8 cellular contexts compared by ENCODE assay signal in the genomic region with DNA sequence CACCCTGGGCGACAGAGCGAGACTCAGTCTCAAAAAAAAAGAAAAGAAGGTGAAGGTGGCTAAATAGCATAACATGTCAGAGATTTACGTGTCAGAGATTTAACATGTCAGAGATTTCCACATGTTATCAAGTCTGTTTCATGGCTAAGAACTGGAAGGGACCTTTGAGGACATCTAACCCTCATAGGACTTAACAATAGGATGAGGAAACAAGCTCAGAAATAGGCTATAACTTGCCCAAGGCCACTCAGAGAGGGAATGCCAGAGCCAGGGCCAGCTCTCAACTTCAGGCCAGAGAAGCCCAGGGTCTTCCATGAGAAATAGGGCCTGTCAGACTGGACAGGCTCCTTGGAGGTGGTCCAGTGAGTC. TPM values are rescaled to one million over a fixed set of nuclear protein-coding genes. Genes with fewer than 3 reads are reported as not detected.
A peak's percentile ranks its signal among the peaks of the same experiment; 100 is the strongest.
DNase-seq lines count a peak whose midpoint lies in the region; ATAC-seq and TF ChIP-seq lines count a peak whose summit lies in the region.

No MANE protein-coding gene starts in this region.

- H3K27ac Mint-ChIP-seq in GM23338: no peak overlapping the region
- H3K27ac Mint-ChIP-seq in activated T-helper 2 cell treated with anti-CD3 and anti-CD28 coated beads, Interferon-gamma antibody, Interleukin-2, Interleukin-4, amounts not matched to agents 10 μg/mL and 5 μg/mL and 100 μg/mL, durations not matched to agents 14 hours and 24 hours and 36 hours: peak overlapping the region; percentile 74
- H3K27ac Mint-ChIP-seq in stimulated activated naive CD8-positive, alpha-beta T cell treated with anti-CD3 and anti-CD28 coated beads, Interleukin-15, amount 100 ng/mL, for 72 hours: peak overlapping the region; percentile 94

- H3K27me3 Mint-ChIP-seq in GM23338 (ENCODE audit: insufficient read depth, low read depth, poor library complexity): peaks cover 7% of the 10 kb centered on the region
- H3K27me3 Mint-ChIP-seq in activated T-helper 2 cell treated with anti-CD3 and anti-CD28 coated beads, Interferon-gamma antibody, Interleukin-2, Interleukin-4, amounts not matched to agents 10 μg/mL and 5 μg/mL and 100 μg/mL, durations not matched to agents 14 hours and 24 hours and 36 hours (ENCODE audit: low read depth): no peaks in the 10 kb centered on the region
- no peaks in the 10 kb centered on the region for H3K27me3 Mint-ChIP-seq in stimulated activated naive CD8-positive, alpha-beta T cell treated with anti-CD3 and anti-CD28 coated beads, Interleukin-15, amount 100 ng/mL, for 72 hours

- H3K4me3 Mint-ChIP-seq in GM23338: peak overlapping the region; percentile 67
- peak overlapping the region; percentile 92 for H3K4me3 Mint-ChIP-seq in activated T-helper 2 cell treated with anti-CD3 and anti-CD28 coated beads, Interferon-gamma antibody, Interleukin-2, Interleukin-4, amounts not matched to agents 10 μg/mL and 5 μg/mL and 100 μg/mL, durations not matched to agents 14 hours and 24 hours and 36 hours (ENCODE audit: low read depth)
- H3K4me3 Mint-ChIP-seq in stimulated activated naive CD8-positive, alpha-beta T cell treated with anti-CD3 and anti-CD28 coated beads, Interleukin-15, amount 100 ng/mL, for 72 hours: peak overlapping the region; percentile 87 to 96

- no peaks in the 10 kb centered on the region for H3K79me2 ChIP-seq in GM23338 (replicated peaks; ENCODE audit: insufficient read depth)

- no peak for DNase-seq in GM23338 (ENCODE audit: low spot score)
- no peak for DNase-seq in activated T-helper 2 cell treated with anti-CD3 and anti-CD28 coated beads, Interferon-gamma antibody, Interleukin-2, Interleukin-4, amounts not matched to agents 10 μg/mL and 5 μg/mL and 100 μg/mL, durations not matched to agents 14 hours and 24 hours and 36 hours (ENCODE audit: low spot score)
- DNase-seq in stimulated activated naive CD8-positive, alpha-beta T cell treated with anti-CD3 and anti-CD28 coated beads, Interleukin-15, amount 100 ng/mL, for 72 hours: no peak
- no peak for DNase-seq in activated gamma-delta T cell treated with Interleukin-2 at 50 U/mL for 16 hours
- no peak for DNase-seq in NCI-H1694 (lab: John Stamatoyannopoulos, UW)
- no peak for DNase-seq in NCI-H2029 (lab: John Stamatoyannopoulos, UW)

- H3K27me3 ChIP-seq in GM23338 (ENCODE audit: insufficient read depth): peaks cover 20% of the 10 kb centered on the region; the same call in 1 of the 2 replicates

- no peaks in the 10 kb centered on the region for H3K36me3 ChIP-seq in GM23338 (ENCODE audit: insufficient read depth)

- peaks cover 3% of the 10 kb centered on the region; the same call in 1 of the 3 replicates for H3K4me1 Mint-ChIP-seq in GM23338
- peaks cover 10% of the 10 kb centered on the region for H3K4me1 Mint-ChIP-seq in activated T-helper 2 cell treated with anti-CD3 and anti-CD28 coated beads, Interferon-gamma antibody, Interleukin-2, Interleukin-4, amounts not matched to agents 10 μg/mL and 5 μg/mL and 100 μg/mL, durations not matched to agents 14 hours and 24 hours and 36 hours (ENCODE audit: low read depth)
- peaks cover 20% of the 10 kb centered on the region for H3K4me1 Mint-ChIP-seq in stimulated activated naive CD8-positive, alpha-beta T cell treated with anti-CD3 and anti-CD28 coated beads, Interleukin-15, amount 100 ng/mL, for 72 hours

- H3K4me1 ChIP-seq in GM23338 (ENCODE audit: insufficient read depth): 0 out of 2 replicates have a peak, but pooled peaks cover 3% of the 10 kb centered on the region

- no peaks in the 10 kb centered on the region for H3K9me2 ChIP-seq in GM23338 (ENCODE audit: insufficient read depth)

- no peaks in the 10 kb centered on the region for H3F3A ChIP-seq in GM23338 (replicated peaks; ENCODE audit: low read depth)

- intact Hi-C loops in activated T-helper 2 cell treated with anti-CD3 and anti-CD28 coated beads, Interferon-gamma antibody, Interleukin-2, Interleukin-4, amounts not matched to agents 10 μg/mL and 5 μg/mL and 100 μg/mL, durations not matched to agents 14 hours and 24 hours and 36 hours (cut with micrococcal nuclease): loop anchor here (1.0 kb wide), 2 partner anchors 38 to 108 kb away; no protein-coding TSS in a partner anchor

- H3K9me3 Mint-ChIP-seq in GM23338: 0 out of 3 replicates have a peak, but pooled peaks cover 3% of the 10 kb centered on the region
- H3K9me3 Mint-ChIP-seq in activated T-helper 2 cell treated with anti-CD3 and anti-CD28 coated beads, Interferon-gamma antibody, Interleukin-2, Interleukin-4, amounts not matched to agents 10 μg/mL and 5 μg/mL and 100 μg/mL, durations not matched to agents 14 hours and 24 hours and 36 hours: no peaks in the 10 kb centered on the region
- no peaks in the 10 kb centered on the region for H3K9me3 Mint-ChIP-seq in stimulated activated naive CD8-positive, alpha-beta T cell treated with anti-CD3 and anti-CD28 coated beads, Interleukin-15, amount 100 ng/mL, for 72 hours

- no peaks in the 10 kb centered on the region for H3K9me3 ChIP-seq in iPS-18c (ENCODE audit: control insufficient read depth, insufficient read depth, low read length)

- H3K27ac ChIP-seq in 22Rv1: peak overlapping the region; percentile 61
- H3K27ac ChIP-seq in GM23338 (ENCODE audit: low read depth): no peak overlapping the region

- H4K20me1 ChIP-seq in GM23338 (replicated peaks; ENCODE audit: insufficient read depth): no peaks in the 10 kb centered on the region

- no peaks in the 10 kb centered on the region for H3K36me3 Mint-ChIP-seq in GM23338 (ENCODE audit: low read depth)
- no peaks in the 10 kb centered on the region for H3K36me3 Mint-ChIP-seq in activated T-helper 2 cell treated with anti-CD3 and anti-CD28 coated beads, Interferon-gamma antibody, Interleukin-2, Interleukin-4, amounts not matched to agents 10 μg/mL and 5 μg/mL and 100 μg/mL, durations not matched to agents 14 hours and 24 hours and 36 hours (ENCODE audit: low read depth)

- no peak for ATAC-seq in GM23338
- peak; percentile 7 for ATAC-seq in stimulated activated naive CD8-positive, alpha-beta T cell treated with anti-CD3 and anti-CD28 coated beads, Interleukin-15, amount 100 ng/mL, for 72 hours

- TF ChIP-seq CTCF in 22Rv1 (IDR thresholded peaks at IDR 0.05): no peak
- no peak for TF ChIP-seq CTCF in GM23338 (conservative IDR thresholded peaks at IDR 0.05; ENCODE audit: low read depth in 2 of 2)

- peak overlapping the region; percentile 76 for H3K4me2 ChIP-seq in GM23338

- H3K4me3 ChIP-seq in GM23338: peak overlapping the region; percentile 49
- H3K4me3 ChIP-seq in iPS-18c (ENCODE audit: insufficient read depth, low read depth, low read length): peak overlapping the region; percentile 50; the same call in 1 of the 2 replicates

- peak overlapping the region; percentile 97 for H2AFZ ChIP-seq in GM23338

RNA-seq across cellular contexts. Expression of gene ZNF629, which starts 26.8 kb away (rescaled TPM):
- total RNA-seq in GM23338 (2014; rRNA removed; shearing (Covaris generic)): 18.5 and 20.3 TPM in 2 replicates
- polyA plus RNA-seq in GM23338 (2016; fragmentation: Nextera tagmentation; extraction: Ambion mirVana): 3.9 and 4.1 TPM in 2 replicates
- 0.78 and 0.82 TPM in 2 replicates for total RNA-seq in activated T-helper 2 cell treated with anti-CD3 and anti-CD28 coated beads, Interferon-gamma antibody, Interleukin-2, Interleukin-4, amounts not matched to agents 10 μg/mL and 5 μg/mL and 100 μg/mL, durations not matched to agents 14 hours and 24 hours and 36 hours

RNA-seq across cellular contexts. Expression of gene RNF40, which starts 51.7 kb away (rescaled TPM):
- 78.5 and 80.2 TPM in 2 replicates for total RNA-seq in GM23338 (2014; rRNA removed; shearing (Covaris generic))
- 32.6 and 36.0 TPM in 2 replicates for polyA plus RNA-seq in GM23338 (2016; fragmentation: Nextera tagmentation; extraction: Ambion mirVana)
- total RNA-seq in activated T-helper 2 cell treated with anti-CD3 and anti-CD28 coated beads, Interferon-gamma antibody, Interleukin-2, Interleukin-4, amounts not matched to agents 10 μg/mL and 5 μg/mL and 100 μg/mL, durations not matched to agents 14 hours and 24 hours and 36 hours: 83.8 and 91.6 TPM in 2 replicates

RNA-seq across cellular contexts. Expression of gene CFAP119, which starts 51.9 kb away (rescaled TPM):
- total RNA-seq in GM23338 (2014; rRNA removed; shearing (Covaris generic)): 2.2 and 2.7 TPM in 2 replicates
- 4.4 and 5.2 TPM in 2 replicates for polyA plus RNA-seq in GM23338 (2016; fragmentation: Nextera tagmentation; extraction: Ambion mirVana)
- total RNA-seq in activated T-helper 2 cell treated with anti-CD3 and anti-CD28 coated beads, Interferon-gamma antibody, Interleukin-2, Interleukin-4, amounts not matched to agents 10 μg/mL and 5 μg/mL and 100 μg/mL, durations not matched to agents 14 hours and 24 hours and 36 hours: 2.3 and 2.8 TPM in 2 replicates

Comparison
In these comparisons a context has a peak if more than half of its experiments do, and no peak if none do; other contexts are left out.
1. RNA of gene ZNF629, which starts 26.8 kb away (total RNA-seq): 18.5 to 20.3 TPM in GM23338; 0.78 to 0.82 TPM in activated T-helper 2 cell treated with anti-CD3 and anti-CD28 coated beads, Interferon-gamma antibody, Interleukin-2, Interleukin-4, amounts not matched to agents 10 μg/mL and 5 μg/mL and 100 μg/mL, durations not matched to agents 14 hours and 24 hours and 36 hours; every median in the first group is over 10 times any median in the second.
2. Peak in every context shown above with its lines, with median percentiles within 50 percentile points of each other: H3K4me3 Mint-ChIP-seq.